Comparison of ENCODE assay signal across 6 cellular contexts in the genomic region with DNA sequence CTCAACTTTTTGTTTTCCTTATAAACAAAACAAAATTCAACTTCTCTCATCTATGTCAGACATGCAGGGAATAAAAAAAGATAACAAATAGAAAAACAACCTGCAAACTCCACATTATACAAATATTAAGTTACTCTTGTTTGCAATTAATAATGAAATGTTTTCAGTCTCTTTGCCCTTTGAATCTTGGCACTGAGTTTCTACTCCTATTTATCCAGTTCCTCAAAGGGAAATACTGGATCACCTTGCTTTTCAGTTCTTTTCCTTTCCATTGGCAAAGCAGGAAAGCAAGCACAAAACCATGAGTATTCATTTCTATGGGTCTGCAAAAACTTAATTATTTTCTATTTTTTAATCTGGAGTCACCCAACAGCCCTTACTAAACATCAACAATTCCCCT.
"Had no signal": no experiment of that assay in that cellular context is flagged by ENCODE, and none has a peak within 500 bp of the region (broad histone marks: within the 10 kb centered on the region; RNA-seq: fewer than 3 reads in every experiment).

No MANE protein-coding gene starts in this region.

- FAIRE-seq: HTR-8/SVneo had no signal

- DNase-seq: GM23248, GOT3, H9, HCEC 1CT, KBM-7 had no signal

- H2AFZ ChIP-seq: GM23248 had no signal

- H3K9ac ChIP-seq: GM23248 had no signal

- H3K27ac ChIP-seq: GM23248 had no signal

- H3K4me3 ChIP-seq: GM23248 had no signal
